Comparison of ENCODE assay signal across 10 cellular contexts in genomic region chr1:8134546-8135235, GRCh38.
DNase-seq lines count a peak whose midpoint lies in the region; ATAC-seq and TF ChIP-seq lines count a peak whose summit lies in the region.
"Had no signal": no experiment of that assay in that cellular context is flagged by ENCODE, and none has a peak within 500 bp of the region (broad histone marks: within the 10 kb centered on the region; RNA-seq: fewer than 3 reads in every experiment).

No MANE protein-coding gene starts in this region.

- peaks cover 3% of the 10 kb centered on the region for H3K4me1 Mint-ChIP-seq in CD8-positive, alpha-beta T cell (ENCODE audit: low read depth)

- peaks cover 30% of the 10 kb centered on the region for H3K27me3 Mint-ChIP-seq in CD8-positive, alpha-beta T cell (ENCODE audit: low read depth)

- H3K4me3 ChIP-seq in AG04450 (ENCODE audit: low read depth, low read length) (no peak overlapping the region), Peyer's patch (no peak overlapping the region), parathyroid adenoma (ENCODE audit: low read depth, low read length) (no peak overlapping the region)
- no peak overlapping the region for H3K4me3 ChIP-seq in CD8-positive, alpha-beta T cell (ENCODE audit: low read depth, low read length)
- H3K4me3 ChIP-seq: pancreas had no signal

- H3K9me3 ChIP-seq in AG04450 (ENCODE audit: control insufficient read depth, insufficient read depth, low read length) (no peaks in the 10 kb centered on the region; the same call in 1 of the 2 replicates), Peyer's patch (no peaks in the 10 kb centered on the region), parathyroid adenoma (ENCODE audit: control insufficient read depth, low read length) (no peaks in the 10 kb centered on the region)
- no peaks in the 10 kb centered on the region for H3K9me3 ChIP-seq in CD8-positive, alpha-beta T cell (ENCODE audit: low read length)
- H3K9me3 ChIP-seq: pancreas had no signal

- no peak for ATAC-seq in CD8-positive, alpha-beta T cell

- no peak overlapping the region for H3K4me3 Mint-ChIP-seq in CD8-positive, alpha-beta T cell
- H3K4me3 Mint-ChIP-seq: activated naive CD8-positive, alpha-beta T cell had no signal

- TF ChIP-seq CTCF in AG04450 (IDR thresholded peaks at IDR 0.05; ENCODE audit: low read depth, low read length), result no peak
- TF ChIP-seq CTCF in Peyer's patch (IDR thresholded peaks at IDR 0.05), result no peak
- TF ChIP-seq CTCF in parathyroid adenoma (IDR thresholded peaks at IDR 0.05), result no peak
- TF ChIP-seq CTCF in CD8-positive, alpha-beta T cell (IDR thresholded peaks at IDR 0.05), result no peak

- CTCF ChIA-PET in AG04450 (lab: Charles Lee), result interaction anchor here (1.8 kb wide), 1 partner anchor 120 kb away, joined by 5 read pairs; no protein-coding TSS in a partner anchor
- CTCF ChIA-PET in CD8-positive, alpha-beta T cell (lab: Charles Lee), result interaction anchor here (1.0 to 1.5 kb wide), 2 partner anchors 19 to 179 kb away, joined by 3 read pairs; no protein-coding TSS in a partner anchor

- H3K27ac Mint-ChIP-seq in CD8-positive, alpha-beta T cell, result no peak overlapping the region
- H3K27ac Mint-ChIP-seq: activated naive CD8-positive, alpha-beta T cell had no signal

- peak overlapping the region; percentile 69 for H3K4me2 ChIP-seq in parathyroid adenoma (ENCODE audit: low read length)

- H3K79me2 ChIP-seq in parathyroid adenoma, result no peaks in the 10 kb centered on the region

- peak overlapping the region; percentile 22 for H2AFZ ChIP-seq in parathyroid adenoma

- no peak for TF ChIP-seq POLR2A in Peyer's patch (IDR thresholded peaks at IDR 0.05)

- H3K9me3 Mint-ChIP-seq in CD8-positive, alpha-beta T cell, result no peaks in the 10 kb centered on the region

- H3K36me3 ChIP-seq in Peyer's patch, result no peaks in the 10 kb centered on the region
- H3K36me3 ChIP-seq in parathyroid adenoma (ENCODE audit: control insufficient read depth, insufficient read depth, low read length), result no peaks in the 10 kb centered on the region
- no peaks in the 10 kb centered on the region for H3K36me3 ChIP-seq in CD8-positive, alpha-beta T cell (ENCODE audit: insufficient read depth, low read length)
- H3K36me3 ChIP-seq: pancreas had no signal

- H3K4me1 ChIP-seq in Peyer's patch (no peaks in the 10 kb centered on the region), parathyroid adenoma (peaks cover 15% of the 10 kb centered on the region)
- no peaks in the 10 kb centered on the region for H3K4me1 ChIP-seq in CD8-positive, alpha-beta T cell (ENCODE audit: insufficient read depth, low read length)

- intact Hi-C loops in CD8-positive, alpha-beta T cell (cut with DNase I, micrococcal nuclease), result no loop called here

- no peak overlapping the region for H3K9ac ChIP-seq in parathyroid adenoma

- no peak for DNase-seq in AG04450 (ENCODE audit: low read depth, low spot score)
- DNase-seq in Peyer's patch, result no peak
- peak; percentile 30 for DNase-seq in fibroblast of gingiva (ENCODE audit: low read depth)
- DNase-seq in CD8-positive, alpha-beta T cell, result no peak
- no peak for DNase-seq in SHP77 treated with DMSO at 0.1 percent for 48 hours (lab: John Stamatoyannopoulos, UW)
- DNase-seq in amygdala (lab: John Stamatoyannopoulos, UW), result no peak
- no peak for DNase-seq in NCI-H524 (lab: John Stamatoyannopoulos, UW)
- DNase-seq: pancreas had no signal

- POLR2A ChIA-PET in AG04450 (lab: Yijun Ruan, JAX), result interaction anchor here (1.0 to 1.9 kb wide), 3 partner anchors 14 to 68 kb away, joined by 3 to 9 read pairs (median 3); no protein-coding TSS in a partner anchor
- POLR2A ChIA-PET in CD8-positive, alpha-beta T cell (lab: Charles Lee), result interaction anchor here (1.0 kb wide), 1 partner anchor 18 kb away, joined by 3 read pairs; no protein-coding TSS in a partner anchor

- H3K27me3 ChIP-seq in AG04450 (ENCODE audit: control insufficient read depth, insufficient read depth, low read length) (no peaks in the 10 kb centered on the region), Peyer's patch (no peaks in the 10 kb centered on the region), parathyroid adenoma (ENCODE audit: control insufficient read depth, insufficient read depth, low read length) (no peaks in the 10 kb centered on the region)
- H3K27me3 ChIP-seq in CD8-positive, alpha-beta T cell (ENCODE audit: insufficient read depth, low read length), result no peaks in the 10 kb centered on the region
- H3K27me3 ChIP-seq: pancreas had no signal

- H3K27ac ChIP-seq in AG04450 (ENCODE audit: low read depth, low read length) (peak overlapping the region; percentile 21), Peyer's patch (peak overlapping the region; percentile 27 to 87 (median 56)), parathyroid adenoma (peak overlapping the region; percentile 94)
- H3K27ac ChIP-seq in CD8-positive, alpha-beta T cell (ENCODE audit: low read depth, low read length), result no peak overlapping the region

- no peaks in the 10 kb centered on the region for H3K36me3 Mint-ChIP-seq in CD8-positive, alpha-beta T cell
- H3K36me3 Mint-ChIP-seq: activated naive CD8-positive, alpha-beta T cell had no signal
